ENCODE assay signal across 28 cellular contexts in the genomic region with DNA sequence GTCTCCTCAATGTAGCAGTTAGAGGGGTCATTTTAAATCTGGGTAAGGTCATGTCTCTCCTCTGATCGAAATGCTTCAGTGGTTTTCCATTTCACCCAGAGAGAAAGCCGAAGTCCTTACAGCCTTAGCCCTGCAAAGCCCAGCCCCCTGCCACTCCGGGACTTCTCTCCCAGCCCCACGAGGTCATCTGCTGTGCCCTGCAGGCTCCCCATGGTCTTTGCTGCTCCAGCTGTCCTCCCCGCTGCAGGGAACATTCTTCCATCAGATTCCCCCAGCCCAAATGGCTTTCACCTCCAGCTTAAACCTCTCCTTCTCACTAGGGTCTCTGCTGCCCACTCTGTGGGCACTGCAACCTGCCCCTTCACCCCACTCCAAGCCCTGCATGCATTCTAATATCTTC.
"Had no signal": no experiment of that assay in that cellular context is flagged by ENCODE, and none has a peak within 500 bp of the region (broad histone marks: within the 10 kb centered on the region; RNA-seq: fewer than 3 reads in every experiment).

No MANE protein-coding gene starts in this region.

- H3K27ac Mint-ChIP-seq: activated CD4-positive, alpha-beta memory T cell treated with anti-CD3 and anti-CD28 coated beads for 36 hours; activated CD4-positive, alpha-beta T cell treated with anti-CD3 and anti-CD28 coated beads for 36 hours; activated CD4-positive, alpha-beta T cell treated with anti-CD3 and anti-CD28 coated beads, Interleukin-2, amount 10 ng/mL, durations not matched to agents 24 days and 14 days; activated CD8-positive, alpha-beta memory T cell treated with anti-CD3 and anti-CD28 coated beads, Interleukin-2, amount 10 ng/mL, durations not matched to agents 7 days and 5 days; activated CD8-positive, alpha-beta T cell treated with anti-CD3 and anti-CD28 coated beads, Interleukin-2, amount 10 ng/mL, durations not matched to agents 7 days and 5 days; activated naive CD4-positive, alpha-beta T cell treated with anti-CD3 and anti-CD28 coated beads for 36 hours; activated naive CD4-positive, alpha-beta T cell treated with anti-CD3 and anti-CD28 coated beads, Interleukin-2, amount 50 U/mL, for 24 hours; activated naive CD8-positive, alpha-beta T cell treated with anti-CD3 and anti-CD28 coated beads for 36 hours; activated naive CD8-positive, alpha-beta T cell treated with anti-CD3 and anti-CD28 coated beads, Interleukin-2, amount 50 U/mL, for 24 hours; activated T-helper 1 cell treated with anti-CD3 and anti-CD28 coated beads, Interleukin-12 subunit alpha, Interleukin-12 subunit beta, Interleukin-2, Interleukin-4 antibody, amounts not matched to agents 30 ng/mL and 10 ng/mL and 1 ng/mL, durations not matched to agents 14 hours and 24 hours and 36 hours; activated T-helper 2 cell treated with anti-CD3 and anti-CD28 coated beads, Interferon-gamma antibody, Interleukin-2, Interleukin-4, amounts not matched to agents 10 μg/mL and 5 μg/mL and 100 μg/mL, durations not matched to agents 14 hours and 24 hours and 36 hours had no signal

- H3K27me3 Mint-ChIP-seq: activated CD4-positive, alpha-beta memory T cell treated with anti-CD3 and anti-CD28 coated beads for 36 hours; activated CD4-positive, alpha-beta T cell treated with anti-CD3 and anti-CD28 coated beads for 36 hours; activated CD4-positive, alpha-beta T cell treated with anti-CD3 and anti-CD28 coated beads, Interleukin-2, amount 10 ng/mL, durations not matched to agents 24 days and 14 days; activated CD8-positive, alpha-beta memory T cell treated with anti-CD3 and anti-CD28 coated beads, Interleukin-2, amount 10 ng/mL, durations not matched to agents 7 days and 5 days; activated naive CD4-positive, alpha-beta T cell treated with anti-CD3 and anti-CD28 coated beads, Interleukin-2, amount 50 U/mL, for 24 hours; activated naive CD8-positive, alpha-beta T cell treated with anti-CD3 and anti-CD28 coated beads for 36 hours; activated naive CD8-positive, alpha-beta T cell treated with anti-CD3 and anti-CD28 coated beads, Interleukin-2, amount 50 U/mL, for 24 hours had no signal

- H3K4me1 ChIP-seq: adrenal gland, body of pancreas, esophagus muscularis mucosa had no signal

- H3K4me3 ChIP-seq: adrenal gland, body of pancreas, esophagus muscularis mucosa had no signal

- DNase-seq: activated CD4-positive, alpha-beta memory T cell treated with anti-CD3 and anti-CD28 coated beads for 36 hours; activated CD4-positive, alpha-beta T cell treated with anti-CD3 and anti-CD28 coated beads for 36 hours; activated CD4-positive, alpha-beta T cell treated with anti-CD3 and anti-CD28 coated beads, Interleukin-2, amount 10 ng/mL, durations not matched to agents 24 days and 14 days; activated CD4-positive, CD25-positive, alpha-beta regulatory T cell; activated CD4-positive, CD25-positive, alpha-beta regulatory T cell treated with anti-CD3 and anti-CD28 coated beads, Interleukin-2, amount 50 U/mL, for 72 hours; activated CD8-positive, alpha-beta memory T cell treated with anti-CD3 and anti-CD28 coated beads, Interleukin-2, amount 10 ng/mL, durations not matched to agents 7 days and 5 days; activated CD8-positive, alpha-beta memory T cell treated with anti-CD3 and anti-CD28 coated beads, Interleukin-2, amount 50 U/mL, for 4 hours; activated CD8-positive, alpha-beta T cell treated with anti-CD3 and anti-CD28 coated beads, Interleukin-2, amount 10 ng/mL, durations not matched to agents 7 days and 5 days; activated naive CD4-positive, alpha-beta T cell treated with anti-CD3 and anti-CD28 coated beads for 36 hours; activated naive CD8-positive, alpha-beta T cell treated with anti-CD3 and anti-CD28 coated beads for 36 hours; activated naive CD8-positive, alpha-beta T cell treated with anti-CD3 and anti-CD28 coated beads, Interleukin-2, amount 50 U/mL, for 24 hours; activated T-cell treated with anti-CD3 and anti-CD28 coated beads, Interleukin-2, amount 50 U/mL, for 1 hour; activated T-cell treated with anti-CD3 and anti-CD28 coated beads, Interleukin-2, amount 50 U/mL, for 48 hours; adrenal gland; amygdala; aorta; body of pancreas; caudate nucleus; cortex of kidney; dermis blood vessel endothelial cell; effector CD8-positive, alpha-beta T cell; erythroblast; head of caudate nucleus; T-helper 2 cell had no signal

- H3K36me3 ChIP-seq: adrenal gland, esophagus muscularis mucosa had no signal

- H3K9me3 ChIP-seq: adrenal gland, body of pancreas, esophagus muscularis mucosa had no signal

- ATAC-seq: activated CD4-positive, alpha-beta T cell treated with anti-CD3 and anti-CD28 coated beads for 36 hours; activated CD8-positive, alpha-beta memory T cell treated with anti-CD3 and anti-CD28 coated beads, Interleukin-2, amount 10 ng/mL, durations not matched to agents 7 days and 5 days; activated CD8-positive, alpha-beta T cell treated with anti-CD3 and anti-CD28 coated beads, Interleukin-2, amount 10 ng/mL, durations not matched to agents 7 days and 5 days; activated naive CD8-positive, alpha-beta T cell treated with anti-CD3 and anti-CD28 coated beads, Interleukin-2, amount 50 U/mL, for 24 hours; body of pancreas had no signal

- H3K27ac ChIP-seq: adrenal gland, body of pancreas, esophagus muscularis mucosa had no signal

- H3K4me3 Mint-ChIP-seq: activated CD4-positive, alpha-beta memory T cell treated with anti-CD3 and anti-CD28 coated beads for 36 hours; activated CD4-positive, alpha-beta T cell treated with anti-CD3 and anti-CD28 coated beads for 36 hours; activated CD4-positive, alpha-beta T cell treated with anti-CD3 and anti-CD28 coated beads, Interleukin-2, amount 10 ng/mL, durations not matched to agents 24 days and 14 days; activated CD8-positive, alpha-beta memory T cell treated with anti-CD3 and anti-CD28 coated beads, Interleukin-2, amount 10 ng/mL, durations not matched to agents 7 days and 5 days; activated CD8-positive, alpha-beta T cell treated with anti-CD3 and anti-CD28 coated beads, Interleukin-2, amount 10 ng/mL, durations not matched to agents 7 days and 5 days; activated naive CD4-positive, alpha-beta T cell treated with anti-CD3 and anti-CD28 coated beads for 36 hours; activated naive CD4-positive, alpha-beta T cell treated with anti-CD3 and anti-CD28 coated beads, Interleukin-2, amount 50 U/mL, for 24 hours; activated naive CD8-positive, alpha-beta T cell treated with anti-CD3 and anti-CD28 coated beads for 36 hours; activated naive CD8-positive, alpha-beta T cell treated with anti-CD3 and anti-CD28 coated beads, Interleukin-2, amount 50 U/mL, for 24 hours; activated T-helper 1 cell treated with anti-CD3 and anti-CD28 coated beads, Interleukin-12 subunit alpha, Interleukin-12 subunit beta, Interleukin-2, Interleukin-4 antibody, amounts not matched to agents 30 ng/mL and 10 ng/mL and 1 ng/mL, durations not matched to agents 14 hours and 24 hours and 36 hours had no signal

- H3K9me3 Mint-ChIP-seq: activated CD4-positive, alpha-beta memory T cell treated with anti-CD3 and anti-CD28 coated beads for 36 hours; activated naive CD4-positive, alpha-beta T cell treated with anti-CD3 and anti-CD28 coated beads, Interleukin-2, amount 50 U/mL, for 24 hours; activated naive CD8-positive, alpha-beta T cell treated with anti-CD3 and anti-CD28 coated beads for 36 hours; activated T-helper 2 cell treated with anti-CD3 and anti-CD28 coated beads, Interferon-gamma antibody, Interleukin-2, Interleukin-4, amounts not matched to agents 10 μg/mL and 5 μg/mL and 100 μg/mL, durations not matched to agents 14 hours and 24 hours and 36 hours had no signal

- H3K27me3 ChIP-seq: adrenal gland, body of pancreas had no signal

- H3K36me3 Mint-ChIP-seq: activated CD4-positive, alpha-beta memory T cell treated with anti-CD3 and anti-CD28 coated beads for 36 hours; activated CD8-positive, alpha-beta memory T cell treated with anti-CD3 and anti-CD28 coated beads, Interleukin-2, amount 10 ng/mL, durations not matched to agents 7 days and 5 days; activated naive CD8-positive, alpha-beta T cell treated with anti-CD3 and anti-CD28 coated beads for 36 hours had no signal
